Comparison of ENCODE assay signal across 19 cellular contexts in the genomic region with DNA sequence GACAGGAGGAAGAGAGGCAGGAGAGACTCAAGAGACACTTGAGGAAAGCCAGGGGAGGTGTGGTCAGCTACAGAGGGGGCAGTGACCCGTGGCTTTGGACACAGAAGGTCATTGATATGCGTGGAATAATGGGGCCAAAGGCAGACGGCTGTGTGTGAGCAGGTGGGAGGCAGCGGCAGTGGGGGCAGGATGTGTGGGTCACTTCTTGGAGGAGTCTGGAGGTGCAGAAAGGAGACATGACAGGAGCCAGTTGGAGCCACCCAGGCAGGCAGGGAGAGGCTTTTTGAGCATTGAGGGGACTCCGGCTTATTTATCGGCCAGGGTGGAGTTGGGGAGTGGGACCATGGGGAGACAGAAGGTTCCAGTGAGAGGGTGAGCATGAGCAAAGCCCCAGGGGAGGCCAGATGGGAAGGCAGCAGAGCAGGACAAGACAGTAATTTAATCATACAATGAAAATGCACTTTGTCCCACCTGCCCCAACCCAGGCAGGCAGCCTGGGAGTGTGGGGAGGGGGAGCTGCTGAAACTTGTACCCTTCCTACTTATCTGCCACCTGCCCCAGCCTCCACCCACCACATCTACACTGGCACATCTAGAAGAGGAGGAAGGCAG. TPM values are rescaled to one million over a fixed set of nuclear protein-coding genes. Genes with fewer than 3 reads are reported as not detected.
DNase-seq lines count a peak whose midpoint lies in the region; ATAC-seq and TF ChIP-seq lines count a peak whose summit lies in the region.
"Had no signal": no experiment of that assay in that cellular context is flagged by ENCODE, and none has a peak within 500 bp of the region (broad histone marks: within the 10 kb centered on the region; RNA-seq: fewer than 3 reads in every experiment).

No MANE protein-coding gene starts in this region.

- no peaks in the 10 kb centered on the region for H4K20me1 ChIP-seq in Karpas-422 (ENCODE audit: insufficient read depth, low read depth, low read length)

- H4K91ac ChIP-seq in trophoblast cell (ENCODE audit: low read depth, low read length) = no peak overlapping the region

- H3K79me1 ChIP-seq in trophoblast cell (ENCODE audit: low read length) = peaks cover 7% of the 10 kb centered on the region

- H3K4me1 ChIP-seq in BE2C (peaks cover 44% of the 10 kb centered on the region), Karpas-422 (ENCODE audit: low read length) (peaks cover 96% of the 10 kb centered on the region), trophoblast cell (ENCODE audit: control insufficient read depth in 1 of 2, insufficient read depth in 2 of 2, low read length in 2 of 2) (peaks cover 36 to 38% of the 10 kb centered on the region in 2 experiments), prostate gland (replicated peaks) (no peaks in the 10 kb centered on the region)

- peak overlapping the region; percentile 76 for H3K4me2 ChIP-seq in Karpas-422 (ENCODE audit: low read depth, low read length, poor library complexity, severe bottlenecking)
- no peak overlapping the region for H3K4me2 ChIP-seq in trophoblast cell (ENCODE audit: low read length)

- H3K27me3 ChIP-seq in BE2C = no peaks in the 10 kb centered on the region
- H3K27me3 ChIP-seq in Karpas-422 (ENCODE audit: low read length) = no peaks in the 10 kb centered on the region
- H3K27me3 ChIP-seq in trophoblast cell (ENCODE audit: insufficient read depth, low read length) = no peaks in the 10 kb centered on the region
- no peaks in the 10 kb centered on the region for H3K27me3 ChIP-seq in prostate gland (replicated peaks; ENCODE audit: insufficient read depth)

- H3K14ac ChIP-seq in trophoblast cell (ENCODE audit: low read length) = no peak overlapping the region

- H2AK5ac ChIP-seq in trophoblast cell (ENCODE audit: low read length) = peak overlapping the region; percentile 48

- DNase-seq in BE2C (peak; percentile 81), Karpas-422 (peak; percentile 42), trophoblast cell (no peak), prostate gland (ENCODE audit: low spot score) (no peak), COR-L47 (lab: John Stamatoyannopoulos, UW) (no peak), NCI-H1436 (lab: John Stamatoyannopoulos, UW) (no peak)
- DNase-seq: activated CD4-positive, alpha-beta memory T cell treated with anti-CD3 and anti-CD28 coated beads for 36 hours; AML-193; amniotic stem cell; dermis blood vessel endothelial cell; DND-41; NCI-H1417 treated with DMSO at 0.1 percent for 48 hours; stimulated activated naive CD8-positive, alpha-beta T cell treated with anti-CD3 and anti-CD28 coated beads, Interleukin-15, Interleukin-2, amounts not matched to agents 100 U/mL and 50 U/mL, for 24 hours had no signal

- H3K9ac ChIP-seq in Karpas-422 (ENCODE audit: low read length) (peak overlapping the region; percentile 69), trophoblast cell (ENCODE audit: low read length) (no peak overlapping the region)

- no peaks in the 10 kb centered on the region for H3K9me3 ChIP-seq in BE2C
- H3K9me3 ChIP-seq in Karpas-422 (ENCODE audit: low read length) = no peaks in the 10 kb centered on the region
- no peaks in the 10 kb centered on the region for H3K9me3 ChIP-seq in trophoblast cell (ENCODE audit: insufficient read depth, low read depth, low read length)
- no peaks in the 10 kb centered on the region for H3K9me3 ChIP-seq in prostate gland

- H3K79me2 ChIP-seq in Karpas-422 (ENCODE audit: low read length) (no peaks in the 10 kb centered on the region; the same call in 1 of the 2 replicates), trophoblast cell (ENCODE audit: control insufficient read depth, insufficient read depth, low read length, poor library complexity) (no peaks in the 10 kb centered on the region)

- no peak overlapping the region for H3K4ac ChIP-seq in trophoblast cell (ENCODE audit: low read depth, low read length)

- H3K18ac ChIP-seq in trophoblast cell (ENCODE audit: low read length) = no peak overlapping the region

- H2AFZ ChIP-seq in Karpas-422 (ENCODE audit: low read length) (no peak overlapping the region), trophoblast cell (ENCODE audit: insufficient read depth, low read length, poor library complexity) (no peak overlapping the region)

- peak overlapping the region; percentile 15 for H2BK120ac ChIP-seq in trophoblast cell (ENCODE audit: insufficient read depth, low read length, poor library complexity)

- no peak overlapping the region for H4K8ac ChIP-seq in trophoblast cell (ENCODE audit: low read depth, low read length)

- H3K9me2 ChIP-seq in Karpas-422 (replicated peaks; ENCODE audit: insufficient read depth, low read length) = no peaks in the 10 kb centered on the region

- ATAC-seq in GM21528 (IDR thresholded peaks at IDR 0.05; ENCODE audit: low FRiP score, unreplicated experiment) = no peak
- ATAC-seq: stimulated activated naive CD8-positive, alpha-beta T cell treated with anti-CD3 and anti-CD28 coated beads, Interleukin-15, Interleukin-2, amounts not matched to agents 100 U/mL and 50 U/mL, for 24 hours had no signal

- no peak overlapping the region for H2BK5ac ChIP-seq in trophoblast cell (ENCODE audit: low read depth, low read length, poor library complexity)

- H3K23ac ChIP-seq in trophoblast cell (ENCODE audit: low read length) = no peak overlapping the region

- H2BK12ac ChIP-seq in trophoblast cell (ENCODE audit: low read length) = no peak overlapping the region

- intact Hi-C loops in prostate gland (cut with DNase I) = no loop called here

- WGBS in trophoblast cell (ENCODE audit: extremely low coverage, insufficient coverage, insufficient read length) = no CpG with 5 or more reads among the region's 6 CpGs
- 77% methylated on average over 6 of the region's 6 CpGs for WGBS in prostate gland

- H3K27ac ChIP-seq in Karpas-422 (ENCODE audit: low read length) (peak overlapping the region; percentile 89), cingulate gyrus (ENCODE audit: low read depth, low read length) (peak overlapping the region; percentile 61), trophoblast cell (ENCODE audit: low read depth, low read length) (no peak overlapping the region), prostate gland (no peak overlapping the region)

- H3K4me3 ChIP-seq in BE2C (ENCODE audit: low read depth, low read length) (no peak overlapping the region), Karpas-422 (ENCODE audit: low read length) (peak overlapping the region; percentile 52; the same call in 1 of the 2 replicates), trophoblast cell (ENCODE audit: low read depth, low read length) (no peak overlapping the region), prostate gland (no peak overlapping the region)
- H3K4me3 ChIP-seq: K562, lung, smooth muscle cell had no signal

- TF ChIP-seq CTCF in BE2C (IDR thresholded peaks at IDR 0.05; ENCODE audit: low read depth, low read length) = no peak
- TF ChIP-seq CTCF in prostate gland (IDR thresholded peaks at IDR 0.05) = no peak

- no peak overlapping the region for H4K12ac ChIP-seq in trophoblast cell (ENCODE audit: low read depth, low read length)

- no peak for TF ChIP-seq POLR2A in prostate gland (IDR thresholded peaks at IDR 0.05)

- H3K36me3 ChIP-seq in BE2C (no peaks in the 10 kb centered on the region; the same call in 1 of the 2 replicates), Karpas-422 (ENCODE audit: insufficient read depth, low read length) (no peaks in the 10 kb centered on the region), trophoblast cell (ENCODE audit: control insufficient read depth in 1 of 2, insufficient read depth in 2 of 2, low read length in 2 of 2) (no peaks in the 10 kb centered on the region), prostate gland (no peaks in the 10 kb centered on the region)

RNA-seq across cellular contexts. Expression of gene LDB3, which starts 5.0 kb away (rescaled TPM):
- 1.9 TPM for polyA plus RNA-seq in BE2C (2012; ENCODE audit: insufficient read depth, insufficient read length, low read depth)
- 8.3 and 15.5 TPM in 2 replicates for total RNA-seq in Karpas-422 (2014; rRNA removed; shearing (Covaris generic); ENCODE audit: low replicate concordance)
- polyA plus RNA-seq in trophoblast cell (2013) = 0.11 and 0.24 TPM in 2 replicates
- total RNA-seq in prostate gland = 10 to 100 TPM; 10.8 to 13.0 TPM
- total RNA-seq: dermis blood vessel endothelial cell, K562 had no signal

RNA-seq across cellular contexts. Expression of gene OPN4, which starts 19.0 kb away (rescaled TPM):
- not detected for polyA plus RNA-seq in BE2C (2012; ENCODE audit: insufficient read depth, insufficient read length, low read depth)
- not detected in 2 replicates for total RNA-seq in Karpas-422 (2014; rRNA removed; shearing (Covaris generic); ENCODE audit: low replicate concordance)
- not detected in 2 replicates for polyA plus RNA-seq in trophoblast cell (2013)
- total RNA-seq in prostate gland = not detected
- total RNA-seq: activated CD4-positive, alpha-beta memory T cell treated with anti-CD3 and anti-CD28 coated beads for 36 hours; dermis blood vessel endothelial cell; fibroblast of lung; K562; smooth muscle cell had no signal
- polyA plus RNA-seq: fibroblast of lung, K562, lung, smooth muscle cell had no signal

Comparison
In these comparisons a context has a peak if more than half of its experiments do, and no peak if none do; other contexts are left out.
1. DNase-seq: peak in BE2C (single experiment) and Karpas-422 (single experiment); none in trophoblast cell (0 of 2), prostate gland (single experiment), COR-L47 (single experiment) and NCI-H1436 (single experiment).
2. H3K27ac ChIP-seq: peak in Karpas-422 (single experiment) and cingulate gyrus (single experiment); none in trophoblast cell (single experiment) and prostate gland (0 of 2).